1 cellular context compared by ENCODE assay signal in the genomic region with DNA sequence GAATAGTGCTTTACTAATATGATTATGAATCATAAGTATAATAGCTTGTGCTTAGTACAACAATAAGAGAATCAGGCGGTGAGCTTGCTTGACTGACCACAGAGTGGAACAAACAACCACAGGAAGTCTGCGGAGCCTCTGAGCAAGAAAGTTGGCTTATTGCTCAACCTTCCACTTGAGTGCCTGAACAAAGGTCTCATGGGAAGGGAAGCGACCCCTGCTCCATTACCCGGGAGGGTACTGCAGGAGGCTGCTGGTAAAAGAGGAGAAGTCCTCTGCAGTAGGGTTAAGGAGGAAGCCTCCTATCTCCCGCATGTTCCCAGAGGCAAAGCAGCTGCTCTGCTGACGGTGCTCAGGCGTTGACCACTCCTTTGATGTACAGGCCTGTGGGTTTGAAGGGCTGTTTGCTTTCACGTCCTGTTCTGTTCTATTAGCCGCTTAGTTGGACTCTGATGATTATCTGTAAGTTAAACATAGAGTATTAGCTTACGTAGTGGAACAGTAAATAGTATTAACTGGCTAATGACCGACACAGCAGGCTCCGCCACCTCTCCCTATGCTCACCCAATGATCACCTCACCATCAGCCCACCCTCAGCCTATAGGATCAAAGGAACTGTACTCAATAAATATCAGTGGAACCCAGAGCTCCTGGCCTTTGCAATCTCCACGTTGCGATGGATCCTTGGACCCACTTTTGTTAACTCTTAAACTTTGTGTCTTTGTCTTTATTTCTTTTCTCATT.
A peak's percentile ranks its signal among the peaks of the same experiment; 100 is the strongest.
TF ChIP-seq lines count a peak whose summit lies in the region.

No MANE protein-coding gene starts in this region.

TF ChIP-seq in HepG2, 621 proteins besides CTCF, POLR2A, EP300 and RAD21 (continued from another document and continues in another):
- TF ChIP-seq, protein P1, sequence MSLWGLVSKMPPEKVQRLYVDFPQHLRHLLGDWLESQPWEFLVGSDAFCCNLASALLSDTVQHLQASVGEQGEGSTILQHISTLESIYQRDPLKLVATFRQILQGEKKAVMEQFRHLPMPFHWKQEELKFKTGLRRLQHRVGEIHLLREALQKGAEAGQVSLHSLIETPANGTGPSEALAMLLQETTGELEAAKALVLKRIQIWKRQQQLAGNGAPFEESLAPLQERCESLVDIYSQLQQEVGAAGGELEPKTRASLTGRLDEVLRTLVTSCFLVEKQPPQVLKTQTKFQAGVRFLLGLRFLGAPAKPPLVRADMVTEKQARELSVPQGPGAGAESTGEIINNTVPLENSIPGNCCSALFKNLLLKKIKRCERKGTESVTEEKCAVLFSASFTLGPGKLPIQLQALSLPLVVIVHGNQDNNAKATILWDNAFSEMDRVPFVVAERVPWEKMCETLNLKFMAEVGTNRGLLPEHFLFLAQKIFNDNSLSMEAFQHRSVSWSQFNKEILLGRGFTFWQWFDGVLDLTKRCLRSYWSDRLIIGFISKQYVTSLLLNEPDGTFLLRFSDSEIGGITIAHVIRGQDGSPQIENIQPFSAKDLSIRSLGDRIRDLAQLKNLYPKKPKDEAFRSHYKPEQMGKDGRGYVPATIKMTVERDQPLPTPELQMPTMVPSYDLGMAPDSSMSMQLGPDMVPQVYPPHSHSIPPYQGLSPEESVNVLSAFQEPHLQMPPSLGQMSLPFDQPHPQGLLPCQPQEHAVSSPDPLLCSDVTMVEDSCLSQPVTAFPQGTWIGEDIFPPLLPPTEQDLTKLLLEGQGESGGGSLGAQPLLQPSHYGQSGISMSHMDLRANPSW (CRISPR knock-in tag; IDR thresholded peaks at IDR 0.05; ENCODE audit: borderline replicate concordance), result peak; percentile 94; the same call in 1 of the 2 replicates
- TF ChIP-seq NBN (conservative IDR thresholded peaks at IDR 0.05) (no peak), ZNF747 (CRISPR knock-in tag; IDR thresholded peaks at IDR 0.05; ENCODE audit: borderline replicate concordance) (peak; percentile 70; the same call in 1 of the 2 replicates), MBD4 (IDR thresholded peaks at IDR 0.05; ENCODE audit: borderline replicate concordance, low read length) (peak; percentile 78; the same call in 1 of the 2 replicates), KMT2B (CRISPR knock-in tag; IDR thresholded peaks at IDR 0.05) (0 out of 2 replicates have a peak, but pooled peaks have one; percentile 23), POLR2AphosphoS5 (IDR thresholded peaks at IDR 0.05; ENCODE audit: low read depth, low read length) (peak; percentile 92), NCOA5 (CRISPR knock-in tag; IDR thresholded peaks at IDR 0.05) (no peak), GFI1 (CRISPR knock-in tag; IDR thresholded peaks at IDR 0.05; ENCODE audit: borderline replicate concordance) (peak; percentile 86), MXD4 (CRISPR knock-in tag; IDR thresholded peaks at IDR 0.05) (peak; percentile 59; the same call in 1 of the 2 replicates), BCL6 (CRISPR knock-in tag; IDR thresholded peaks at IDR 0.05) (peak; percentile 93), ZNF792 (CRISPR knock-in tag; IDR thresholded peaks at IDR 0.05) (peak; percentile 96), KLF12 (CRISPR knock-in tag; IDR thresholded peaks at IDR 0.05; ENCODE audit: borderline replicate concordance) (peak; percentile 16; the same call in 1 of the 2 replicates), ZNF563 (CRISPR knock-in tag; IDR thresholded peaks at IDR 0.05) (peak; percentile 69; the same call in 1 of the 2 replicates), ZNF660 (CRISPR knock-in tag; IDR thresholded peaks at IDR 0.05; ENCODE audit: borderline replicate concordance, low read depth) (no peak; the same call in 1 of the 2 replicates), MIER2 (CRISPR knock-in tag; IDR thresholded peaks at IDR 0.05) (peak; percentile 66; the same call in 1 of the 2 replicates), ZNF614 (CRISPR knock-in tag; IDR thresholded peaks at IDR 0.05; ENCODE audit: borderline replicate concordance) (0 out of 2 replicates have a peak, but pooled peaks have one; percentile 34), KLF16 (CRISPR knock-in tag; IDR thresholded peaks at IDR 0.05) (peak in 1 of 2 experiments; percentile 67; a peak in 2 of 4 replicates), ZMAT3 (CRISPR knock-in tag; conservative IDR thresholded peaks at IDR 0.05) (no peak), ZNF34 (CRISPR knock-in tag; IDR thresholded peaks at IDR 0.05; ENCODE audit: borderline replicate concordance) (0 out of 2 replicates have a peak, but pooled peaks have one; percentile 27), ZBTB38 (CRISPR knock-in tag; IDR thresholded peaks at IDR 0.05) (no peak; the same call in 1 of the 2 replicates), ZNF7 (CRISPR knock-in tag; IDR thresholded peaks at IDR 0.05) (no peak), ZNF878 (CRISPR knock-in tag; IDR thresholded peaks at IDR 0.05) (peak; percentile 46; the same call in 1 of the 2 replicates), ZNF234 (CRISPR knock-in tag; conservative IDR thresholded peaks at IDR 0.05) (no peak), ZFY (CRISPR knock-in tag; IDR thresholded peaks at IDR 0.05) (peak; percentile 19), MYC (CRISPR knock-in tag; IDR thresholded peaks at IDR 0.05; ENCODE audit: borderline replicate concordance) (peak; percentile 58; the same call in 1 of the 2 replicates), HCFC1 (IDR thresholded peaks at IDR 0.05; ENCODE audit: low read depth, low read length) (no peak), MED1 (CRISPR knock-in tag; IDR thresholded peaks at IDR 0.05) (peak; percentile 79), POLR2AphosphoS2 (IDR thresholded peaks at IDR 0.05; ENCODE audit: low read depth, low read length) (peak; percentile 79; the same call in 1 of the 2 replicates), SOX6 (IDR thresholded peaks at IDR 0.05) (no peak), SOX6 (CRISPR knock-in tag; IDR thresholded peaks at IDR 0.05) (peak; percentile 92), FLYWCH1 (CRISPR knock-in tag; IDR thresholded peaks at IDR 0.05) (no peak), MED13 (CRISPR knock-in tag; IDR thresholded peaks at IDR 0.05) (no peak; the same call in 1 of the 2 replicates), PHB2 (IDR thresholded peaks at IDR 0.05; ENCODE audit: partially characterized antibody) (no peak), TSC22D2 (CRISPR knock-in tag; IDR thresholded peaks at IDR 0.05; ENCODE audit: borderline replicate concordance) (0 out of 2 replicates have a peak, but pooled peaks have one; percentile 45), FOXP1 (IDR thresholded peaks at IDR 0.05) (peak; percentile 19; the same call in 1 of the 2 replicates), FOXP1 (CRISPR knock-in tag; IDR thresholded peaks at IDR 0.05) (peak; percentile 61), ARHGAP35 (CRISPR knock-in tag; IDR thresholded peaks at IDR 0.05; ENCODE audit: borderline replicate concordance) (no peak), MBNL3 (CRISPR knock-in tag; conservative IDR thresholded peaks at IDR 0.05) (no peak), IKZF4 (CRISPR knock-in tag; IDR thresholded peaks at IDR 0.05; ENCODE audit: borderline replicate concordance, low read depth, not compliant biosample characterization) (no peak), HNRNPUL1 (IDR thresholded peaks at IDR 0.05; ENCODE audit: low read depth, low read length) (no peak), RFXAP (CRISPR knock-in tag; IDR thresholded peaks at IDR 0.05; ENCODE audit: borderline replicate concordance) (no peak), ZFP36L1 (CRISPR knock-in tag; IDR thresholded peaks at IDR 0.05) (no peak), ZNF138 (CRISPR knock-in tag; IDR thresholded peaks at IDR 0.05; ENCODE audit: low read depth) (no peak), NFE2 (CRISPR knock-in tag; IDR thresholded peaks at IDR 0.05) (no peak)
- TF ChIP-seq, protein P2, sequence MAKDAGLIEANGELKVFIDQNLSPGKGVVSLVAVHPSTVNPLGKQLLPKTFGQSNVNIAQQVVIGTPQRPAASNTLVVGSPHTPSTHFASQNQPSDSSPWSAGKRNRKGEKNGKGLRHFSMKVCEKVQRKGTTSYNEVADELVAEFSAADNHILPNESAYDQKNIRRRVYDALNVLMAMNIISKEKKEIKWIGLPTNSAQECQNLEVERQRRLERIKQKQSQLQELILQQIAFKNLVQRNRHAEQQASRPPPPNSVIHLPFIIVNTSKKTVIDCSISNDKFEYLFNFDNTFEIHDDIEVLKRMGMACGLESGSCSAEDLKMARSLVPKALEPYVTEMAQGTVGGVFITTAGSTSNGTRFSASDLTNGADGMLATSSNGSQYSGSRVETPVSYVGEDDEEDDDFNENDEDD (CRISPR knock-in tag; IDR thresholded peaks at IDR 0.05; ENCODE audit: borderline replicate concordance), result peak; percentile 36; the same call in 1 of the 2 replicates
- TF ChIP-seq, protein P3, sequence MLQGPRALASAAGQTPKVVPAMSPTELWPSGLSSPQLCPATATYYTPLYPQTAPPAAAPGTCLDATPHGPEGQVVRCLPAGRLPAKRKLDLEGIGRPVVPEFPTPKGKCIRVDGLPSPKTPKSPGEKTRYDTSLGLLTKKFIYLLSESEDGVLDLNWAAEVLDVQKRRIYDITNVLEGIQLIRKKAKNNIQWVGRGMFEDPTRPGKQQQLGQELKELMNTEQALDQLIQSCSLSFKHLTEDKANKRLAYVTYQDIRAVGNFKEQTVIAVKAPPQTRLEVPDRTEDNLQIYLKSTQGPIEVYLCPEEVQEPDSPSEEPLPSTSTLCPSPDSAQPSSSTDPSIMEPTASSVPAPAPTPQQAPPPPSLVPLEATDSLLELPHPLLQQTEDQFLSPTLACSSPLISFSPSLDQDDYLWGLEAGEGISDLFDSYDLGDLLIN (CRISPR knock-in tag; IDR thresholded peaks at IDR 0.05; ENCODE audit: borderline replicate concordance), result no peak
- TF ChIP-seq, protein P4, sequence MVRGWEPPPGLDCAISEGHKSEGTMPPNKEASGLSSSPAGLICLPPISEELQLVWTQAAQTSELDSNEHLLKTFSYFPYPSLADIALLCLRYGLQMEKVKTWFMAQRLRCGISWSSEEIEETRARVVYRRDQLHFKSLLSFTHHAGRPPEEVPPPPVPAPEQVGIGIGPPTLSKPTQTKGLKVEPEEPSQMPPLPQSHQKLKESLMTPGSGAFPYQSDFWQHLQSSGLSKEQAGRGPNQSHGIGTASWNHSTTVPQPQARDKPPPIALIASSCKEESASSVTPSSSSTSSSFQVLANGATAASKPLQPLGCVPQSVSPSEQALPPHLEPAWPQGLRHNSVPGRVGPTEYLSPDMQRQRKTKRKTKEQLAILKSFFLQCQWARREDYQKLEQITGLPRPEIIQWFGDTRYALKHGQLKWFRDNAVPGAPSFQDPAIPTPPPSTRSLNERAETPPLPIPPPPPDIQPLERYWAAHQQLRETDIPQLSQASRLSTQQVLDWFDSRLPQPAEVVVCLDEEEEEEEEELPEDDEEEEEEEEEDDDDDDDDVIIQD (CRISPR knock-in tag; IDR thresholded peaks at IDR 0.05; ENCODE audit: low read depth), result no peak
- TF ChIP-seq, protein P5, sequence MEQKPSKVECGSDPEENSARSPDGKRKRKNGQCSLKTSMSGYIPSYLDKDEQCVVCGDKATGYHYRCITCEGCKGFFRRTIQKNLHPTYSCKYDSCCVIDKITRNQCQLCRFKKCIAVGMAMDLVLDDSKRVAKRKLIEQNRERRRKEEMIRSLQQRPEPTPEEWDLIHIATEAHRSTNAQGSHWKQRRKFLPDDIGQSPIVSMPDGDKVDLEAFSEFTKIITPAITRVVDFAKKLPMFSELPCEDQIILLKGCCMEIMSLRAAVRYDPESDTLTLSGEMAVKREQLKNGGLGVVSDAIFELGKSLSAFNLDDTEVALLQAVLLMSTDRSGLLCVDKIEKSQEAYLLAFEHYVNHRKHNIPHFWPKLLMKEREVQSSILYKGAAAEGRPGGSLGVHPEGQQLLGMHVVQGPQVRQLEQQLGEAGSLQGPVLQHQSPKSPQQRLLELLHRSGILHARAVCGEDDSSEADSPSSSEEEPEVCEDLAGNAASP (CRISPR knock-in tag; IDR thresholded peaks at IDR 0.05; ENCODE audit: borderline replicate concordance), result peak; percentile 43
- TF ChIP-seq, protein P6, sequence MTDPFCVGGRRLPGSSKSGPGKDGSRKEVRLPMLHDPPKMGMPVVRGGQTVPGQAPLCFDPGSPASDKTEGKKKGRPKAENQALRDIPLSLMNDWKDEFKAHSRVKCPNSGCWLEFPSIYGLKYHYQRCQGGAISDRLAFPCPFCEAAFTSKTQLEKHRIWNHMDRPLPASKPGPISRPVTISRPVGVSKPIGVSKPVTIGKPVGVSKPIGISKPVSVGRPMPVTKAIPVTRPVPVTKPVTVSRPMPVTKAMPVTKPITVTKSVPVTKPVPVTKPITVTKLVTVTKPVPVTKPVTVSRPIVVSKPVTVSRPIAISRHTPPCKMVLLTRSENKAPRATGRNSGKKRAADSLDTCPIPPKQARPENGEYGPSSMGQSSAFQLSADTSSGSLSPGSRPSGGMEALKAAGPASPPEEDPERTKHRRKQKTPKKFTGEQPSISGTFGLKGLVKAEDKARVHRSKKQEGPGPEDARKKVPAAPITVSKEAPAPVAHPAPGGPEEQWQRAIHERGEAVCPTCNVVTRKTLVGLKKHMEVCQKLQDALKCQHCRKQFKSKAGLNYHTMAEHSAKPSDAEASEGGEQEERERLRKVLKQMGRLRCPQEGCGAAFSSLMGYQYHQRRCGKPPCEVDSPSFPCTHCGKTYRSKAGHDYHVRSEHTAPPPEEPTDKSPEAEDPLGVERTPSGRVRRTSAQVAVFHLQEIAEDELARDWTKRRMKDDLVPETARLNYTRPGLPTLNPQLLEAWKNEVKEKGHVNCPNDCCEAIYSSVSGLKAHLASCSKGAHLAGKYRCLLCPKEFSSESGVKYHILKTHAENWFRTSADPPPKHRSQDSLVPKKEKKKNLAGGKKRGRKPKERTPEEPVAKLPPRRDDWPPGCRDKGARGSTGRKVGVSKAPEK (CRISPR knock-in tag; IDR thresholded peaks at IDR 0.05; ENCODE audit: borderline replicate concordance), result no peak
- TF ChIP-seq, protein P7, sequence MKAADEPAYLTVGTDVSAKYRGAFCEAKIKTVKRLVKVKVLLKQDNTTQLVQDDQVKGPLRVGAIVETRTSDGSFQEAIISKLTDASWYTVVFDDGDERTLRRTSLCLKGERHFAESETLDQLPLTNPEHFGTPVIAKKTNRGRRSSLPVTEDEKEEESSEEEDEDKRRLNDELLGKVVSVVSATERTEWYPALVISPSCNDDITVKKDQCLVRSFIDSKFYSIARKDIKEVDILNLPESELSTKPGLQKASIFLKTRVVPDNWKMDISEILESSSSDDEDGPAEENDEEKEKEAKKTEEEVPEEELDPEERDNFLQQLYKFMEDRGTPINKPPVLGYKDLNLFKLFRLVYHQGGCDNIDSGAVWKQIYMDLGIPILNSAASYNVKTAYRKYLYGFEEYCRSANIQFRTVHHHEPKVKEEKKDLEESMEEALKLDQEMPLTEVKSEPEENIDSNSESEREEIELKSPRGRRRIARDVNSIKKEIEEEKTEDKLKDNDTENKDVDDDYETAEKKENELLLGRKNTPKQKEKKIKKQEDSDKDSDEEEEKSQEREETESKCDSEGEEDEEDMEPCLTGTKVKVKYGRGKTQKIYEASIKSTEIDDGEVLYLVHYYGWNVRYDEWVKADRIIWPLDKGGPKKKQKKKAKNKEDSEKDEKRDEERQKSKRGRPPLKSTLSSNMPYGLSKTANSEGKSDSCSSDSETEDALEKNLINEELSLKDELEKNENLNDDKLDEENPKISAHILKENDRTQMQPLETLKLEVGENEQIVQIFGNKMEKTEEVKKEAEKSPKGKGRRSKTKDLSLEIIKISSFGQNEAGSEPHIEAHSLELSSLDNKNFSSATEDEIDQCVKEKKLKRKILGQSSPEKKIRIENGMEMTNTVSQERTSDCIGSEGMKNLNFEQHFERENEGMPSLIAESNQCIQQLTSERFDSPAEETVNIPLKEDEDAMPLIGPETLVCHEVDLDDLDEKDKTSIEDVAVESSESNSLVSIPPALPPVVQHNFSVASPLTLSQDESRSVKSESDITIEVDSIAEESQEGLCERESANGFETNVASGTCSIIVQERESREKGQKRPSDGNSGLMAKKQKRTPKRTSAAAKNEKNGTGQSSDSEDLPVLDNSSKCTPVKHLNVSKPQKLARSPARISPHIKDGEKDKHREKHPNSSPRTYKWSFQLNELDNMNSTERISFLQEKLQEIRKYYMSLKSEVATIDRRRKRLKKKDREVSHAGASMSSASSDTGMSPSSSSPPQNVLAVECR (CRISPR knock-in tag; IDR thresholded peaks at IDR 0.05; ENCODE audit: borderline replicate concordance), result no peak; the same call in 1 of the 2 replicates
